In genomic region chr3:129485681-129486056, GRCh38 we compare ENCODE assay signal across 1 cellular context.
TF ChIP-seq lines count a peak whose summit lies in the region.

No MANE protein-coding gene starts in this region.

TF ChIP-seq in IMR-90, 13 proteins besides CTCF, POLR2A, EP300 and RAD21:
- peak; percentile 18; the same call in 1 of the 2 replicates for TF ChIP-seq SMC3 (IDR thresholded peaks at IDR 0.05; ENCODE audit: low read depth, low read length)
- peak; percentile 48; the same call in 1 of the 2 replicates for TF ChIP-seq FOS (IDR thresholded peaks at IDR 0.05; ENCODE audit: low read depth, low read length)
- peak; percentile 13; the same call in 1 of the 2 replicates for TF ChIP-seq NFE2L2 (IDR thresholded peaks at IDR 0.05; ENCODE audit: low read depth, low read length)
- peak; percentile 75 for TF ChIP-seq RCOR1 (IDR thresholded peaks at IDR 0.05; ENCODE audit: insufficient replicate concordance, low read length)
- TF ChIP-seq CHD1 (IDR thresholded peaks at IDR 0.05; ENCODE audit: low read depth, low read length) = no peak
- TF ChIP-seq MAZ (IDR thresholded peaks at IDR 0.05; ENCODE audit: borderline replicate concordance, low read depth, low read length) = no peak
- peak; percentile 98 for TF ChIP-seq CEBPB (IDR thresholded peaks at IDR 0.05; ENCODE audit: low read depth, low read length)
- no peak for TF ChIP-seq MXI1 (IDR thresholded peaks at IDR 0.05; ENCODE audit: borderline replicate concordance, low read depth, low read length)
- TF ChIP-seq ELK1 (IDR thresholded peaks at IDR 0.05; ENCODE audit: borderline replicate concordance, low read depth, low read length) = no peak
- peak; percentile 89 for TF ChIP-seq MAFK (IDR thresholded peaks at IDR 0.05; ENCODE audit: low read depth, low read length)
- TF ChIP-seq RFX5 (IDR thresholded peaks at IDR 0.05; ENCODE audit: low read depth, low read length) = no peak
- TF ChIP-seq USF2 (IDR thresholded peaks at IDR 0.05; ENCODE audit: low read depth, low read length) = no peak
- TF ChIP-seq BHLHE40 (IDR thresholded peaks at IDR 0.05; ENCODE audit: low read depth, low read length) = no peak
